In the genomic region with DNA sequence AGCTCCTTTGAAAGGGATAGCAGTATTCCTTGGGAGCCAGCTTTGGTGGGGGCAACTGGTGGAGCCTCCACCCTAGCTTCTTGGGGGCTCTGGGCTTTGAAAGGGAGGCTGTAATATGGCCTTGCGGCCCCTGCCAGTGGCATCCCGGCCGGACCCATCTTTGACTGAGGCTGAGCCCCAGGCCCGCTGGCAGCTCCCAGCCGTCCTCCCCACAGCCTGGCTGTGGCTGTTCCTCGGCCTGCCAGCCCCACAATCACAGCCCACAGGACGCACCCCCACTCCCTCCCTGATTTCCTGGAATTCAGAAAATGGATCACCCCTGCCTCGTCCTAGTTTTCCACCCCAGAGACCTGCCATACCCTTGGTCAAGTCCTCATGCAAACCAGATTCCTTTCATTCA, we compare ENCODE assay signal across 20 cellular contexts. TPM values are rescaled to one million over a fixed set of nuclear protein-coding genes. Genes with fewer than 3 reads are reported as not detected.
DNase-seq lines count a peak whose midpoint lies in the region; ATAC-seq and TF ChIP-seq lines count a peak whose summit lies in the region.
"Had no signal": no experiment of that assay in that cellular context is flagged by ENCODE, and none has a peak within 500 bp of the region (broad histone marks: within the 10 kb centered on the region; RNA-seq: fewer than 3 reads in every experiment).

No MANE protein-coding gene starts in this region.

- WGBS in esophagus muscularis mucosa, result 74% methylated on average over 8 of the region's 8 CpGs

- H3K79me2 ChIP-seq in osteoblast (ENCODE audit: insufficient read depth, low read length), result no peaks in the 10 kb centered on the region

- no peak for ATAC-seq in left colon
- ATAC-seq: mucosa of descending colon had no signal

- H3K36me3 ChIP-seq in BLaER1 (no peaks in the 10 kb centered on the region), esophagus muscularis mucosa (no peaks in the 10 kb centered on the region), osteoblast (ENCODE audit: insufficient read depth, low read length) (no peaks in the 10 kb centered on the region)
- H3K36me3 ChIP-seq: left ventricle myocardium inferior, Peyer's patch had no signal

- peaks cover 0 to 7% (median 6%) of the 10 kb centered on the region in 3 donors for H3K4me1 Mint-ChIP-seq in IgD-negative memory B cell

- H3K27ac ChIP-seq in BLaER1, result peak overlapping the region; percentile 97
- H3K27ac ChIP-seq in esophagus muscularis mucosa (replicated peaks in 1 of 4), result peak overlapping the region in 3 of 4 donors; percentile 92 to 98 (median 98)
- H3K27ac ChIP-seq in osteoblast (ENCODE audit: low read depth, low read length), result no peak overlapping the region
- H3K27ac ChIP-seq: KMS-11, SK-N-MC had no signal

- H3K9ac ChIP-seq in BLaER1, result peak overlapping the region; percentile 19; the same call in 1 of the 2 replicates
- H3K9ac ChIP-seq: KMS-11 had no signal

- TF ChIP-seq CTCF in esophagus muscularis mucosa (IDR thresholded peaks at IDR 0.05), result no peak
- no peak for TF ChIP-seq CTCF in osteoblast (IDR thresholded peaks at IDR 0.05; ENCODE audit: extremely low read depth, low read depth, low read length)

- H3K4me3 Mint-ChIP-seq in IgD-negative memory B cell, result peak overlapping the region in 2 of 4 donors; percentile 41 to 74

- peaks cover 32% of the 10 kb centered on the region for H3K4me1 ChIP-seq in BLaER1
- H3K4me1 ChIP-seq in esophagus muscularis mucosa, result peaks cover 19 to 33% (median 26%) of the 10 kb centered on the region in 4 donors
- H3K4me1 ChIP-seq in osteoblast (ENCODE audit: insufficient read depth, low read length), result peaks cover 15% of the 10 kb centered on the region

- H4K20me1 ChIP-seq in BLaER1 (no peaks in the 10 kb centered on the region), osteoblast (ENCODE audit: insufficient read depth, low read length) (no peaks in the 10 kb centered on the region)

- H3K9me3 Mint-ChIP-seq in IgD-negative memory B cell, result no peaks in the 10 kb centered on the region

- no peaks in the 10 kb centered on the region for H3K9me3 ChIP-seq in BLaER1
- H3K9me3 ChIP-seq in esophagus muscularis mucosa, result no peaks in the 10 kb centered on the region
- no peaks in the 10 kb centered on the region for H3K9me3 ChIP-seq in osteoblast (ENCODE audit: low read depth, low read length)
- H3K9me3 ChIP-seq: left ventricle myocardium inferior, mucosa of descending colon, Peyer's patch had no signal

- H3K36me3 Mint-ChIP-seq in IgD-negative memory B cell, result no peaks in the 10 kb centered on the region

- no peaks in the 10 kb centered on the region for H3K27me3 ChIP-seq in BLaER1
- H3K27me3 ChIP-seq in esophagus muscularis mucosa, result no peaks in the 10 kb centered on the region
- H3K27me3 ChIP-seq in osteoblast (ENCODE audit: insufficient read depth, low read length), result no peaks in the 10 kb centered on the region
- H3K27me3 ChIP-seq: Peyer's patch had no signal

- no peak for TF ChIP-seq EP300 in esophagus muscularis mucosa (IDR thresholded peaks at IDR 0.05)

- H3K4me3 ChIP-seq in BLaER1 (no peak overlapping the region), esophagus muscularis mucosa (no peak overlapping the region), osteoblast (ENCODE audit: insufficient read depth, low read length) (no peak overlapping the region)
- H3K4me3 ChIP-seq: left ventricle myocardium inferior, mucosa of descending colon, Peyer's patch, SK-N-MC, skin epidermis had no signal

- H3K4me2 ChIP-seq in BLaER1, result peak overlapping the region; percentile 85
- H3K4me2 ChIP-seq in osteoblast (ENCODE audit: insufficient read depth, low read length), result no peak overlapping the region
- H3K4me2 ChIP-seq: KMS-11 had no signal

- TF ChIP-seq POLR2A in esophagus muscularis mucosa (IDR thresholded peaks at IDR 0.05; ENCODE audit: low read depth), result no peak

- no peak overlapping the region for H2AFZ ChIP-seq in osteoblast (ENCODE audit: low read length)

- intact Hi-C loops in esophagus muscularis mucosa (cut with DNase I) (loop anchor here (2.0 kb wide), 1 partner anchor 84 kb away; the partner anchor contains the start of gene MAP6), left colon (cut with DNase I, micrococcal nuclease) (no loop called here)

- peak overlapping the region in 2 of 3 donors; percentile 17 to 52 for H3K27ac Mint-ChIP-seq in IgD-negative memory B cell

- no peak for DNase-seq in esophagus muscularis mucosa (ENCODE audit: extremely low spot score)
- peak; percentile 8 for DNase-seq in osteoblast (ENCODE audit: insufficient read length, low spot score, missing footprints)
- DNase-seq in left colon, result no peak
- DNase-seq in activated effector memory CD4-positive, alpha-beta T cell treated with anti-CD3 and anti-CD28 coated beads, Interleukin-2, amount 50 U/mL, for 16 hours, result no peak
- DNase-seq in DMS114 treated with DMSO at 0.1 percent for 48 hours (lab: John Stamatoyannopoulos, UW; ENCODE audit: unreplicated experiment), result no peak
- DNase-seq in SW 1271 (lab: John Stamatoyannopoulos, UW), result no peak
- DNase-seq: effector memory CD4-positive, alpha-beta T cell; left ventricle myocardium inferior; mucosa of descending colon; MV-4-11; NCI-H187 treated with DMSO at 0.1 percent for 48 hours; NCI-H226; Peyer's patch; stimulated activated CD4-positive, alpha-beta T cell treated with anti-CD3 and anti-CD28 coated beads, Interleukin-2, amount 100 ng/mL, for 48 hours; T1000 had no signal

- peaks cover 4% of the 10 kb centered on the region for H3K27me3 Mint-ChIP-seq in IgD-negative memory B cell

RNA-seq across cellular contexts. Expression of gene SERPINH1, which starts 23.2 kb away (rescaled TPM):
- polyA plus RNA-seq in IgD-negative memory B cell, result 1.8 TPM
- total RNA-seq in esophagus muscularis mucosa (100 to 1,000 TPM; 162 to 270 (median 219) TPM), osteoblast (1,145 and 1,318 TPM in 2 replicates), left colon (10 to 100 TPM; 24.0 to 41.5 TPM)

RNA-seq across cellular contexts. Expression of gene GDPD5, which starts 59.5 kb away (rescaled TPM):
- polyA plus RNA-seq in IgD-negative memory B cell, result 27.8 TPM
- total RNA-seq in esophagus muscularis mucosa, result 1 to 10 TPM; 5.1 to 9.3 (median 8.4) TPM
- 13.4 and 14.1 TPM in 2 replicates for total RNA-seq in osteoblast
- 1 to 10 TPM; 3.3 to 4.0 TPM for total RNA-seq in left colon
